8 cellular contexts compared by ENCODE assay signal in genomic region chr15:43330780-43331086, GRCh38. TPM values are rescaled to one million over a fixed set of nuclear protein-coding genes. Genes with fewer than 3 reads are reported as not detected.
DNase-seq lines count a peak whose midpoint lies in the region; ATAC-seq and TF ChIP-seq lines count a peak whose summit lies in the region.

No MANE protein-coding gene starts in this region.

- H3K9me2 ChIP-seq in Loucy (replicated peaks; ENCODE audit: low read depth, low read length): no peaks in the 10 kb centered on the region

- H3F3A ChIP-seq in Loucy (ENCODE audit: low read depth): no peaks in the 10 kb centered on the region

- H3K9me3 ChIP-seq in Loucy (ENCODE audit: insufficient read depth, low read depth, low read length) (no peaks in the 10 kb centered on the region), endocrine pancreas (ENCODE audit: control insufficient read depth, low read length) (no peaks in the 10 kb centered on the region), trophoblast cell (ENCODE audit: insufficient read depth, low read depth, low read length) (no peaks in the 10 kb centered on the region)

- H4K12ac ChIP-seq in trophoblast cell (ENCODE audit: low read depth, low read length): peak overlapping the region; percentile 37

- peak overlapping the region; percentile 89 for H3K27ac ChIP-seq in C4-2B
- H3K27ac ChIP-seq in trophoblast cell (ENCODE audit: low read depth, low read length): no peak overlapping the region

- peaks cover 10% of the 10 kb centered on the region for H4K20me1 ChIP-seq in Loucy (ENCODE audit: insufficient read depth, low read length, poor library complexity, severe bottlenecking)

- H4K8ac ChIP-seq in trophoblast cell (ENCODE audit: low read depth, low read length): peak overlapping the region; percentile 63

- peaks cover 12% of the 10 kb centered on the region for H3K79me1 ChIP-seq in trophoblast cell (ENCODE audit: low read length)

- no peak for DNase-seq in trophoblast cell
- no peak for DNase-seq in CD1c-positive myeloid dendritic cell (ENCODE audit: extremely low spot score)
- DNase-seq in central memory CD4-positive, alpha-beta T cell: no peak
- no peak for DNase-seq in NCI-H510A (lab: John Stamatoyannopoulos, UW)

- H2BK120ac ChIP-seq in trophoblast cell (ENCODE audit: insufficient read depth, low read length, poor library complexity): no peak overlapping the region

- peak overlapping the region; percentile 1 for H3K18ac ChIP-seq in trophoblast cell (ENCODE audit: low read length)

- H3K9ac ChIP-seq in Loucy (ENCODE audit: low read depth, low read length, poor library complexity, severe bottlenecking): peak overlapping the region; percentile 98
- peak overlapping the region; percentile 96 for H3K9ac ChIP-seq in endocrine pancreas (ENCODE audit: control insufficient read depth, insufficient read depth, low read length)
- H3K9ac ChIP-seq in trophoblast cell (ENCODE audit: low read length): peak overlapping the region; percentile 11

- H3K4me2 ChIP-seq in Loucy (ENCODE audit: low read depth, low read length, poor library complexity, severe bottlenecking) (peak overlapping the region; percentile 76), trophoblast cell (ENCODE audit: low read length) (peak overlapping the region; percentile 87)

- TF ChIP-seq CTCF in C4-2B (conservative IDR thresholded peaks at IDR 0.05) (no peak), Loucy (conservative IDR thresholded peaks at IDR 0.05; ENCODE audit: low read length) (no peak)

- H3K27me3 ChIP-seq in Loucy (ENCODE audit: insufficient read depth, low read length, poor library complexity, severe bottlenecking) (peaks cover 4% of the 10 kb centered on the region), endocrine pancreas (ENCODE audit: control insufficient read depth, insufficient read depth, low read length) (no peaks in the 10 kb centered on the region), trophoblast cell (ENCODE audit: insufficient read depth, low read length) (no peaks in the 10 kb centered on the region)

- H2BK5ac ChIP-seq in trophoblast cell (ENCODE audit: low read depth, low read length, poor library complexity): no peak overlapping the region

- H3K14ac ChIP-seq in trophoblast cell (ENCODE audit: low read length): no peak overlapping the region

- no peak overlapping the region for H4K91ac ChIP-seq in trophoblast cell (ENCODE audit: low read depth, low read length)

- peaks cover 36% of the 10 kb centered on the region for H3K4me1 ChIP-seq in Loucy (ENCODE audit: insufficient read depth, low read length, poor library complexity, severe bottlenecking)
- H3K4me1 ChIP-seq in endocrine pancreas (ENCODE audit: control insufficient read depth, insufficient read depth, low read length): no peaks in the 10 kb centered on the region
- H3K4me1 ChIP-seq in trophoblast cell (ENCODE audit: control insufficient read depth in 1 of 2, insufficient read depth in 2 of 2, low read length in 2 of 2): peaks cover 8 to 9% of the 10 kb centered on the region in 2 experiments

- WGBS in trophoblast cell (ENCODE audit: extremely low coverage, insufficient coverage, insufficient read length): no CpG with 5 or more reads among the region's 7 CpGs

- H3K4me3 ChIP-seq in Loucy (ENCODE audit: low read length, poor library complexity, severe bottlenecking): peak overlapping the region; percentile 89
- peak overlapping the region; percentile 91 for H3K4me3 ChIP-seq in endocrine pancreas (ENCODE audit: control insufficient read depth, insufficient read depth, low read length)
- peak overlapping the region; percentile 91 for H3K4me3 ChIP-seq in trophoblast cell (ENCODE audit: low read depth, low read length)

- H3K23ac ChIP-seq in trophoblast cell (ENCODE audit: low read length): no peak overlapping the region

- H2AFZ ChIP-seq in Loucy (ENCODE audit: low read length) (peak overlapping the region; percentile 88), trophoblast cell (ENCODE audit: insufficient read depth, low read length, poor library complexity) (peak overlapping the region; percentile 68)

- H3K79me2 ChIP-seq in Loucy (ENCODE audit: insufficient read depth, low read length) (peaks cover 47% of the 10 kb centered on the region), trophoblast cell (ENCODE audit: control insufficient read depth, insufficient read depth, low read length, poor library complexity) (peaks cover 9% of the 10 kb centered on the region)

- H3K4ac ChIP-seq in trophoblast cell (ENCODE audit: low read depth, low read length): peak overlapping the region; percentile 7

- ATAC-seq in GM21423 (IDR thresholded peaks at IDR 0.05; ENCODE audit: unreplicated experiment): peak; percentile 9

- H3K36me3 ChIP-seq in Loucy (ENCODE audit: insufficient read depth, low read length) (no peaks in the 10 kb centered on the region), endocrine pancreas (ENCODE audit: control insufficient read depth, insufficient read depth, low read length) (no peaks in the 10 kb centered on the region), trophoblast cell (ENCODE audit: control insufficient read depth in 1 of 2, insufficient read depth in 2 of 2, low read length in 2 of 2) (no peaks in the 10 kb centered on the region)

- H2AK5ac ChIP-seq in trophoblast cell (ENCODE audit: low read length): no peak overlapping the region

- no peak overlapping the region for H2BK12ac ChIP-seq in trophoblast cell (ENCODE audit: low read length)

RNA-seq across cellular contexts. Expression of gene LCMT2, which starts 0.4 kb away (rescaled TPM):
- 3.8 and 4.0 TPM in 2 replicates for polyA plus RNA-seq in trophoblast cell (2013)

RNA-seq across cellular contexts. Expression of gene TGM7, which starts 28.7 kb away (rescaled TPM):
- not detected in 2 replicates for polyA plus RNA-seq in trophoblast cell (2013)

RNA-seq across cellular contexts. Expression of gene ZSCAN29, which starts 40.1 kb away (rescaled TPM):
- polyA plus RNA-seq in trophoblast cell (2013): 13.8 and 14.2 TPM in 2 replicates

RNA-seq across cellular contexts. Expression of gene TUBGCP4, which starts 40.2 kb away (rescaled TPM):
- 8.9 and 9.6 TPM in 2 replicates for polyA plus RNA-seq in trophoblast cell (2013)

Comparison
In these comparisons a context has a peak if more than half of its experiments do, and no peak if none do; other contexts are left out.
1. H3K9ac ChIP-seq: peak in every context shown above with its lines; median percentile 98 in Loucy; 96 in endocrine pancreas; 11 in trophoblast cell.